In the genomic region with DNA sequence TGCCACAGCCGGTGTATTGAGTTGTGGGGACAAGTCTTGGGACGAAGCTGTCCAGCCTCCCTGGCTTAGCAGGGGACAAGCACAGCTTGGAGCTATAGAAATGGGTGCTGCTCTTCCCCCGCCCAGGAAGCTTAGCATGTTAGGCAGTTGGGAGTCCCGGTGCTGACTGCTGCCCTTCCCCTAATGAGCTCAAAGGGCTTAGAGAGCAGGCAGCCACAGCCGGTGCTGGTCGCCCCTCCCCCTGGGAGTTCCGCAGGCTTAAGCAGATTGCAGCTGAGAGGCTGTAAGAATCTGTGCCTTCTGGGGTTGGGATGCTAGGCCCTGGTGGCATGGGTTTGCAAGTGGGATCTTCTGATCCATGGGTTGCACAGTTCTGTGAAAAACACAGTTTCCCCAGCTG, we compare ENCODE assay signal across 13 cellular contexts.
DNase-seq lines count a peak whose midpoint lies in the region; ATAC-seq and TF ChIP-seq lines count a peak whose summit lies in the region.
"Had no signal": no experiment of that assay in that cellular context is flagged by ENCODE, and none has a peak within 500 bp of the region (broad histone marks: within the 10 kb centered on the region; RNA-seq: fewer than 3 reads in every experiment).

No MANE protein-coding gene starts in this region.

- peaks cover 3% of the 10 kb centered on the region for H3K36me3 Mint-ChIP-seq in neural progenitor cell
- H3K36me3 Mint-ChIP-seq: CD4-positive, CD25-positive, alpha-beta regulatory T cell had no signal

- no peaks in the 10 kb centered on the region for H3K79me2 ChIP-seq in neural progenitor cell (ENCODE audit: low read depth)

- H3K36me3 ChIP-seq in WERI-Rb-1, result no peaks in the 10 kb centered on the region
- no peaks in the 10 kb centered on the region for H3K36me3 ChIP-seq in neural progenitor cell

- H3F3A ChIP-seq in neural progenitor cell (ENCODE audit: low read depth), result no peaks in the 10 kb centered on the region

- H3K4me1 ChIP-seq in neural progenitor cell, result peaks cover 9% of the 10 kb centered on the region

- TF ChIP-seq CTCF in WERI-Rb-1 (IDR thresholded peaks at IDR 0.05; ENCODE audit: low read depth, low read length) (no peak), neural progenitor cell (IDR thresholded peaks at IDR 0.05) (no peak)

- 0 out of 2 replicates have a peak overlapping the region, but pooled peaks have one; percentile 9 for H3K4me3 ChIP-seq in WERI-Rb-1 (ENCODE audit: low read depth, low read length)
- H3K4me3 ChIP-seq in neural progenitor cell, result no peak overlapping the region
- H3K4me3 ChIP-seq: GM12878 had no signal

- no peaks in the 10 kb centered on the region for H4K20me1 ChIP-seq in neural progenitor cell (ENCODE audit: low read depth)

- no peaks in the 10 kb centered on the region for H3K9me3 ChIP-seq in WERI-Rb-1 (ENCODE audit: severe bottlenecking)
- H3K9me3 ChIP-seq in neural progenitor cell (ENCODE audit: low read depth), result no peaks in the 10 kb centered on the region

- no peak for ATAC-seq in GM21360 (IDR thresholded peaks at IDR 0.05; ENCODE audit: unreplicated experiment)
- ATAC-seq: GM12878, HCT116, HepG2 had no signal

- peak; percentile 17 for DNase-seq in NCI-H2171 treated with DMSO at 0.1 percent for 48 hours (lab: John Stamatoyannopoulos, UW)
- no peak for DNase-seq in NCI-H2171 (lab: John Stamatoyannopoulos, UW)
- peak; percentile 98 for DNase-seq in WERI-Rb-1
- DNase-seq in neural progenitor cell (ENCODE audit: low spot score), result peak; percentile 80
- no peak for DNase-seq in posterior vena cava (ENCODE audit: low spot score)
- no peak for DNase-seq in dermis blood vessel endothelial cell
- DNase-seq: CD4-positive, CD25-positive, alpha-beta regulatory T cell; DMS79 had no signal

- peaks cover 28% of the 10 kb centered on the region for H3K9me3 Mint-ChIP-seq in neural progenitor cell

- peak overlapping the region; percentile 46 for H2AFZ ChIP-seq in neural progenitor cell (replicated peaks)

- no peak overlapping the region for H3K4me3 Mint-ChIP-seq in neural progenitor cell
- H3K4me3 Mint-ChIP-seq: CD4-positive, CD25-positive, alpha-beta regulatory T cell had no signal

- H3K9ac ChIP-seq in neural progenitor cell, result no peak overlapping the region

- intact Hi-C loops in posterior vena cava (cut with DNase I), result no loop called here

- H3K27ac ChIP-seq in WERI-Rb-1 (peak overlapping the region; percentile 77), neural progenitor cell (no peak overlapping the region)
- H3K27ac ChIP-seq: 22Rv1 had no signal

- no peaks in the 10 kb centered on the region for H3K27me3 Mint-ChIP-seq in neural progenitor cell (ENCODE audit: insufficient read depth, low read depth)
- H3K27me3 Mint-ChIP-seq: CD4-positive, CD25-positive, alpha-beta regulatory T cell had no signal

- no peaks in the 10 kb centered on the region for H3K27me3 ChIP-seq in WERI-Rb-1 (ENCODE audit: insufficient read depth, low read depth, severe bottlenecking)
- H3K27me3 ChIP-seq in neural progenitor cell, result no peaks in the 10 kb centered on the region

- H3K4me2 ChIP-seq in neural progenitor cell, result peak overlapping the region; percentile 54

- peaks cover 5% of the 10 kb centered on the region for H3K4me1 Mint-ChIP-seq in neural progenitor cell
- H3K4me1 Mint-ChIP-seq: CD4-positive, CD25-positive, alpha-beta regulatory T cell had no signal

- H3K27ac Mint-ChIP-seq in neural progenitor cell, result no peak overlapping the region

Comparison
In these comparisons a context has a peak if more than half of its experiments do, and no peak if none do; other contexts are left out.
1. DNase-seq: peak in NCI-H2171 treated with DMSO at 0.1 percent for 48 hours (single experiment), WERI-Rb-1 (single experiment) and neural progenitor cell (single experiment); none in NCI-H2171 (single experiment), posterior vena cava (single experiment) and dermis blood vessel endothelial cell (single experiment).